In the genomic region with DNA sequence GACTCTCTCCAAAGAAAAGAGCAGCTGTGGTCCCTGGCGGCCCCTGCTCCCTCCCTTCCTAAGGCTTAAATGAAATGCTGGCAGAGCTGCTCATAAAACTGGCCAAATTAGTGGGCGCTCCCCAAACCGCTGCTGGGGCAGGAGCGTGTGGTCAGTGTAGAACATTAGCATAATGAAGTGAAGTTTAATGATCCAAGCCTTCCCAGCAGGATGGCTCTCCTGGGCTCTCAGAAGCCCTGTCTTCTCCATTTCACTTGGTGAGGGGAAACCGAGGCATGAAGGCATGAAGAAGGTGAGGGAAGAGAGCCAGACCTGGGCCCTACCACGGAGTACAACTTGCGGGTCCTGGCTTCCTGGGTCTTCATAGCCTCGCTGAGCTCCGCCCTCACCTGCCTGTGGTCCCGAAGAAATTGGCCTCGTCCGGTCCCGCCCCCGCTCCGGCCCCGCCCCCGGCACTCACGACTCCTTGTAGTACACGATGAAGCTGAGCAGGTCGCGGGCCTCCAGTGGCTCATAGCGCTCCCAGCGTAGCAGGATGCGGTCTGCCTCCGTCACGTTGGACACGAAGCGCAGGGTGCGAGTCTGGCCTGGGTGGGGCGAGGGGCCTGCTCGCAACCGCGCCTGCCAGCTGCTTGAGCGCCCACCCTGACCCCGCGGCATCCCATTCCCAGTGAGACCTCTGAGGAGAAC, we compare ENCODE assay signal across 9 cellular contexts. TPM values are rescaled to one million over a fixed set of nuclear protein-coding genes. Genes with fewer than 3 reads are reported as not detected.
DNase-seq lines count a peak whose midpoint lies in the region; ATAC-seq and TF ChIP-seq lines count a peak whose summit lies in the region.
"Had no signal": no experiment of that assay in that cellular context is flagged by ENCODE, and none has a peak within 500 bp of the region (broad histone marks: within the 10 kb centered on the region; RNA-seq: fewer than 3 reads in every experiment).

No MANE protein-coding gene starts in this region.

- peak; percentile 87 for DNase-seq in H9
- peak; percentile 25 for DNase-seq in activated T-cell treated with anti-CD3 and anti-CD28 coated beads for 4 hours
- no peak for DNase-seq in glutamatergic neuron
- DNase-seq in stimulated activated CD4-positive, alpha-beta T cell treated with anti-CD3 and anti-CD28 coated beads, Interleukin-4, amount 100 ng/mL, for 24 hours, result peak; percentile 49
- DNase-seq in esophagus squamous epithelium (lab: John Stamatoyannopoulos, UW), result no peak
- no peak for DNase-seq in type B pancreatic cell (ENCODE audit: extremely low spot score, unreplicated experiment)
- no peak for DNase-seq in NCI-H2107 (lab: John Stamatoyannopoulos, UW)
- DNase-seq: NCI-H1930 had no signal

- H3T11ph ChIP-seq in H9 (ENCODE audit: low read length), result no peak overlapping the region

- H3K4me3 Mint-ChIP-seq in H9 (peak overlapping the region; percentile 51 to 78), glutamatergic neuron (ENCODE audit: unreplicated experiment) (peak overlapping the region; percentile 57), type B pancreatic cell (no peak overlapping the region)

- H2BK20ac ChIP-seq in H9 (ENCODE audit: low read depth, low read length, poor library complexity, severe bottlenecking), result no peak overlapping the region

- H3K4me3 ChIP-seq in esophagus squamous epithelium, result no peak overlapping the region

- H3K56ac ChIP-seq in H9 (ENCODE audit: insufficient read length, low read depth, low read length), result no peak overlapping the region

- H4K91ac ChIP-seq in H9 (ENCODE audit: insufficient read length, low read depth, low read length), result no peak overlapping the region

- no peak overlapping the region for H2BK120ac ChIP-seq in H9 (ENCODE audit: low read depth, low read length, poor library complexity, severe bottlenecking)

- H3K9me3 ChIP-seq in H9 (ENCODE audit: control insufficient read depth, low read depth, low read length), result no peaks in the 10 kb centered on the region
- no peaks in the 10 kb centered on the region for H3K9me3 ChIP-seq in esophagus squamous epithelium

- no peaks in the 10 kb centered on the region for H3K36me3 ChIP-seq in esophagus squamous epithelium

- H3K27ac Mint-ChIP-seq in H9, result no peak overlapping the region
- no peak overlapping the region for H3K27ac Mint-ChIP-seq in glutamatergic neuron (ENCODE audit: unreplicated experiment)
- no peak overlapping the region for H3K27ac Mint-ChIP-seq in type B pancreatic cell

- no peaks in the 10 kb centered on the region for H3K79me2 ChIP-seq in H9 (ENCODE audit: insufficient read depth, low read length)

- H3K27me3 Mint-ChIP-seq in H9 (ENCODE audit: low read depth) (peaks cover 98% of the 10 kb centered on the region), glutamatergic neuron (ENCODE audit: unreplicated experiment) (peaks cover 36% of the 10 kb centered on the region), type B pancreatic cell (peaks cover 93% of the 10 kb centered on the region)

- no peak overlapping the region for H3K23ac ChIP-seq in H9 (ENCODE audit: insufficient read length, low read depth, low read length)

- no peak overlapping the region for H4K5ac ChIP-seq in H9 (ENCODE audit: insufficient read length, low read depth, low read length)

- H2BK12ac ChIP-seq in H9 (ENCODE audit: insufficient read length, low read depth, low read length), result no peak overlapping the region

- no peak overlapping the region for H3K4ac ChIP-seq in H9 (ENCODE audit: low read depth, low read length)

- no peak overlapping the region for H2AFZ ChIP-seq in H9 (ENCODE audit: low read length)

- H3K4me1 ChIP-seq in H9 (ENCODE audit: insufficient read depth, low read length), result no peaks in the 10 kb centered on the region
- peaks cover 0 to 34% (median 6%) of the 10 kb centered on the region in 3 donors for H3K4me1 ChIP-seq in esophagus squamous epithelium

- no peak overlapping the region for H2BK15ac ChIP-seq in H9 (ENCODE audit: low read depth, low read length)

- H3K27ac ChIP-seq in H9 (ENCODE audit: insufficient read length, low read depth, low read length) (no peak overlapping the region), esophagus squamous epithelium (no peak overlapping the region)

- no peak overlapping the region for H4K8ac ChIP-seq in H9 (replicated peaks; ENCODE audit: insufficient read length, low read depth, low read length)

- WGBS in H9 (ENCODE audit: extremely low coverage, insufficient read length, low lambda C conversion rate), result no CpG with 5 or more reads among the region's 36 CpGs
- 16 to 47% methylated on average over 4 to 7 of the region's 36 CpGs for WGBS in esophagus squamous epithelium, 2 donors

- H3K79me1 ChIP-seq in H9 (ENCODE audit: insufficient read depth, low read depth, low read length, poor library complexity, severe bottlenecking), result no peaks in the 10 kb centered on the region

- intact Hi-C loops in esophagus squamous epithelium (cut with DNase I), result no loop called here

- peaks cover 12% of the 10 kb centered on the region for H3K23me2 ChIP-seq in H9 (ENCODE audit: insufficient read length, low read depth, low read length, poor library complexity, severe bottlenecking)

- no peak overlapping the region for H3K14ac ChIP-seq in H9 (ENCODE audit: insufficient read depth, low read length)

- no peak overlapping the region for H2BK5ac ChIP-seq in H9 (ENCODE audit: insufficient read length, low read length)

- H3K4me2 ChIP-seq in H9 (ENCODE audit: insufficient read depth, insufficient read length, low read length), result peak overlapping the region; percentile 68

- no peaks in the 10 kb centered on the region for H4K20me1 ChIP-seq in H9 (ENCODE audit: control insufficient read depth, insufficient read depth, insufficient read length)

- no peak overlapping the region for H3K18ac ChIP-seq in H9 (ENCODE audit: insufficient read length, low read depth, low read length)

- H3K4me1 Mint-ChIP-seq in H9 (peaks cover 15 to 35% of the 10 kb centered on the region in 2 experiments), glutamatergic neuron (ENCODE audit: low read depth, unreplicated experiment) (peaks cover 17% of the 10 kb centered on the region), type B pancreatic cell (ENCODE audit: unreplicated experiment) (peaks cover 26% of the 10 kb centered on the region)

- no peak for TF ChIP-seq POLR2A in esophagus squamous epithelium (IDR thresholded peaks at IDR 0.05)

- TF ChIP-seq CTCF in H9 (conservative IDR thresholded peaks at IDR 0.05) (no peak), glutamatergic neuron (IDR thresholded peaks at IDR 0.05; ENCODE audit: partially characterized antibody, unreplicated experiment) (no peak), esophagus squamous epithelium (IDR thresholded peaks at IDR 0.05) (no peak), type B pancreatic cell (conservative IDR thresholded peaks at IDR 0.05) (no peak)

- H3K36me3 Mint-ChIP-seq in H9 (ENCODE audit: insufficient read depth in 1 of 3, low read depth in 3 of 3), result no peaks in the 10 kb centered on the region
- peaks cover 6% of the 10 kb centered on the region for H3K36me3 Mint-ChIP-seq in glutamatergic neuron (ENCODE audit: unreplicated experiment)
- peaks cover 5% of the 10 kb centered on the region for H3K36me3 Mint-ChIP-seq in type B pancreatic cell

- no peak overlapping the region for H2AK5ac ChIP-seq in H9 (ENCODE audit: insufficient read length, low read length)

- peaks cover 64% of the 10 kb centered on the region for H3K27me3 ChIP-seq in H9 (ENCODE audit: insufficient read depth, low read length)
- H3K27me3 ChIP-seq in esophagus squamous epithelium, result peaks cover 0 to 92% (median 10%) of the 10 kb centered on the region in 4 donors

- H3K9ac ChIP-seq in H9 (ENCODE audit: extremely low read depth, insufficient read length, low read length), result no peak overlapping the region

- H3K9me3 Mint-ChIP-seq in H9, result no peaks in the 10 kb centered on the region
- peaks cover 12% of the 10 kb centered on the region for H3K9me3 Mint-ChIP-seq in glutamatergic neuron (ENCODE audit: unreplicated experiment)
- no peaks in the 10 kb centered on the region for H3K9me3 Mint-ChIP-seq in type B pancreatic cell

- no peak for ATAC-seq in HG02571 (IDR thresholded peaks at IDR 0.05; ENCODE audit: unreplicated experiment)

RNA-seq across cellular contexts. Expression of gene INSRR, which starts 10.3 kb away (rescaled TPM):
- not detected in 2 replicates for total RNA-seq in H9 (2021)
- 6.9 TPM for total RNA-seq in glutamatergic neuron (ENCODE audit: unreplicated experiment)
- total RNA-seq in esophagus squamous epithelium, result not detected
- total RNA-seq in type B pancreatic cell (ENCODE audit: low replicate concordance), result 1.7 TPM in 1 of 2 replicates, not detected in the other

RNA-seq across cellular contexts. Expression of gene NTRK1, which starts 12.1 kb away (rescaled TPM):
- total RNA-seq in H9 (2021) (0.13 and 0.24 TPM in 2 replicates), glutamatergic neuron (ENCODE audit: unreplicated experiment) (296 TPM), esophagus squamous epithelium (under 1 TPM in 2 of 4 donors, not detected in 2; 0.09 to 0.57 TPM), type B pancreatic cell (ENCODE audit: low replicate concordance) (0.12 and 6.6 TPM in 2 replicates)

RNA-seq across cellular contexts. Expression of gene SH2D2A, which starts 32.0 kb away (rescaled TPM):
- total RNA-seq in H9 (2021) (2.0 and 2.5 TPM in 2 replicates), glutamatergic neuron (ENCODE audit: unreplicated experiment) (0.86 TPM), esophagus squamous epithelium (1 to 10 TPM in 2 of 4 donors, under 1 TPM in 1, not detected in 1; 0.32 to 2.0 (median 1.7) TPM), type B pancreatic cell (ENCODE audit: low replicate concordance) (0.48 and 2.2 TPM in 2 replicates)

RNA-seq across cellular contexts. Expression of gene PEAR1, which starts 44.9 kb away (rescaled TPM):
- total RNA-seq in H9 (2021), result 0.31 and 0.39 TPM in 2 replicates
- 1.2 TPM for total RNA-seq in glutamatergic neuron (ENCODE audit: unreplicated experiment)
- 1 to 10 TPM; 1.1 to 4.6 (median 2.7) TPM for total RNA-seq in esophagus squamous epithelium
- total RNA-seq in type B pancreatic cell (ENCODE audit: low replicate concordance), result 0.14 and 11.7 TPM in 2 replicates

Comparison
In these comparisons a context has a peak if more than half of its experiments do, and no peak if none do; other contexts are left out.
1. DNase-seq: peak in H9 (single experiment), activated T-cell treated with anti-CD3 and anti-CD28 coated beads for 4 hours (single experiment) and stimulated activated CD4-positive, alpha-beta T cell treated with anti-CD3 and anti-CD28 coated beads, Interleukin-4, amount 100 ng/mL, for 24 hours (single experiment); none in glutamatergic neuron (single experiment), esophagus squamous epithelium (single experiment), type B pancreatic cell (single experiment) and NCI-H2107 (single experiment).
2. RNA of gene NTRK1, which starts 12.1 kb away (total RNA-seq): 296 TPM in glutamatergic neuron (single experiment); 0.12 to 6.6 TPM in type B pancreatic cell, 0.13 to 0.24 TPM in H9 and 0.09 to 0.57 TPM in esophagus squamous epithelium; every median in the first group is over 10 times any median in the second.